1 cellular context compared by ENCODE assay signal in the genomic region with DNA sequence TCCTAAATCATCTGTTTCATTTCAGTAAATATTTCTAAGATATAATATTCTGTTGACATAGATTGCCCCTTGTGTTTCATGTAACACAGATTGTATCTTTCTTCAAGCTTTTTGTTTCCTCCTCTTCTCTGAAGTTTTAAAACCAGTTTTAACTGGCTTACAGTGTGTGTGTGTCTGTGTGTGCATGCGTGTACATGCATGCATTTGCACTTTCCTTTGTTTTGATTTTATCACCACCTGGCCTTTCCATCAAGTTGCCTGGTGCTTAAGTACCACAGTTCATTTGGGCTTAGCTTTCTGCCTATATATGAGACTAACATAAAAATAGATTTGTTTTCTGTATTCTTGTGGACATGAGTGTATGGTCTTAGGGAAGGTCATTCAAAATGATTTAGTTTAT.
TF ChIP-seq lines count a peak whose summit lies in the region.

No MANE protein-coding gene starts in this region.

TF ChIP-seq in WTC11, 78 proteins besides CTCF, POLR2A, EP300 and RAD21 (continued from another document):
- TF ChIP-seq PRDM15 (CRISPR knock-in tag; IDR thresholded peaks at IDR 0.05): no peak
- TF ChIP-seq, protein P1, sequence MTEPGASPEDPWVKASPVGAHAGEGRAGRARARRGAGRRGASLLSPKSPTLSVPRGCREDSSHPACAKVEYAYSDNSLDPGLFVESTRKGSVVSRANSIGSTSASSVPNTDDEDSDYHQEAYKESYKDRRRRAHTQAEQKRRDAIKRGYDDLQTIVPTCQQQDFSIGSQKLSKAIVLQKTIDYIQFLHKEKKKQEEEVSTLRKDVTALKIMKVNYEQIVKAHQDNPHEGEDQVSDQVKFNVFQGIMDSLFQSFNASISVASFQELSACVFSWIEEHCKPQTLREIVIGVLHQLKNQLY (CRISPR knock-in tag; IDR thresholded peaks at IDR 0.05): no peak
- no peak for TF ChIP-seq NFYB (CRISPR knock-in tag; conservative IDR thresholded peaks at IDR 0.05; ENCODE audit: low read depth)
- no peak for TF ChIP-seq NR2C2 (CRISPR knock-in tag; IDR thresholded peaks at IDR 0.05)
- TF ChIP-seq SOX15 (CRISPR knock-in tag; IDR thresholded peaks at IDR 0.05): no peak
- no peak for TF ChIP-seq CBFB (CRISPR knock-in tag; IDR thresholded peaks at IDR 0.05; ENCODE audit: low read depth)
- no peak for TF ChIP-seq HMGA2 (CRISPR knock-in tag; IDR thresholded peaks at IDR 0.05)
- no peak for TF ChIP-seq E2F4 (CRISPR knock-in tag; IDR thresholded peaks at IDR 0.05; ENCODE audit: borderline replicate concordance, low read depth)
- no peak for TF ChIP-seq ATF3 (CRISPR knock-in tag; conservative IDR thresholded peaks at IDR 0.05)
- no peak for TF ChIP-seq ETV6 (CRISPR knock-in tag; IDR thresholded peaks at IDR 0.05)
